In genomic region chr10:22753786-22754185, GRCh38 we compare ENCODE assay signal across 25 cellular contexts. TPM values are rescaled to one million over a fixed set of nuclear protein-coding genes. Genes with fewer than 3 reads are reported as not detected.
DNase-seq lines count a peak whose midpoint lies in the region; ATAC-seq, FAIRE-seq and TF ChIP-seq lines count a peak whose summit lies in the region.
"Had no signal": no experiment of that assay in that cellular context is flagged by ENCODE, and none has a peak within 500 bp of the region (broad histone marks: within the 10 kb centered on the region; RNA-seq: fewer than 3 reads in every experiment).

No MANE protein-coding gene starts in this region.

- WGBS in SK-N-SH (ENCODE audit: low lambda C conversion rate), result 55% methylated on average over 3 of the region's 3 CpGs
- WGBS in K562 (ENCODE audit: insufficient coverage, low coverage, missing lambda C conversion rate), result 47% methylated on average over 3 of the region's 3 CpGs

- DNase-seq in SK-N-SH (no peak), K562 (ENCODE audit: extremely low read depth in 1 of 4, low spot score in 3 of 4) (no peak), glomerular endothelial cell (ENCODE audit: extremely low read depth, low read depth, low spot score) (peak; percentile 52), HPDE6-E6E7 (ENCODE audit: extremely low spot score) (no peak)
- DNase-seq: ACHN; BE2C; Calu3; CD8-positive, alpha-beta memory T cell; DMS79 treated with DMSO at 0.1 percent for 48 hours; GF-D8; KG1; MM.1S; NCI-H1694; NCI-H2029 treated with DMSO at 0.1 percent for 48 hours; NCI-H446 treated with DMSO at 0.1 percent for 48 hours; NCI-H526; NCI-H82; NK-92 treated with Interleukin-12 subunit alpha and Interleukin-12 subunit beta, amount 100 ng/mL, for 24 hours; PC-3 had no signal

- POLR2A ChIA-PET in SK-N-SH (lab: Yijun Ruan, JAX), result no interaction called here
- POLR2A ChIA-PET in K562 (lab: Yijun Ruan, JAX), result no interaction called here

- no peaks in the 10 kb centered on the region for H3K4me1 ChIP-seq in SK-N-SH (ENCODE audit: control insufficient read depth in 1 of 2, insufficient read depth in 2 of 2, low read depth in 1 of 2, low read length in 1 of 2)
- H3K4me1 ChIP-seq in K562 (replicated peaks in 1 of 2; ENCODE audit: control insufficient read depth in 2 of 2, insufficient read depth in 2 of 2, low read length in 2 of 2), result no peaks in the 10 kb centered on the region
- H3K4me1 ChIP-seq: BE2C had no signal

- no peaks in the 10 kb centered on the region for H4K20me1 ChIP-seq in SK-N-SH (ENCODE audit: insufficient read depth)
- no peaks in the 10 kb centered on the region for H4K20me1 ChIP-seq in K562 (replicated peaks; ENCODE audit: control insufficient read depth, insufficient read depth, low read length)

- TF ChIP-seq CTCF in SK-N-SH (IDR thresholded peaks at IDR 0.05) (no peak), K562 (IDR thresholded peaks at IDR 0.05 in 2 of 3, conservative IDR thresholded peaks at IDR 0.05 in 1 of 3; ENCODE audit: insufficient read depth in 2 of 3, low read depth in 1 of 3, low read length in 3 of 3) (no peak)

- FAIRE-seq in K562 (lab: Jason Lieb, UNC), result no peak
- FAIRE-seq: GM12891, H54 had no signal

- intact Hi-C loops in K562 (cut with micrococcal nuclease), result no loop called here

- no peaks in the 10 kb centered on the region for H3K9me1 ChIP-seq in K562 (ENCODE audit: control insufficient read depth, insufficient read depth, low read length)

- H3K9me3 ChIP-seq in SK-N-SH, result no peaks in the 10 kb centered on the region
- H3K9me3 ChIP-seq in K562 (replicated peaks; ENCODE audit: control insufficient read depth, insufficient read depth, low read depth, low read length), result no peaks in the 10 kb centered on the region
- H3K9me3 ChIP-seq: BE2C had no signal

- no peaks in the 10 kb centered on the region for H3K36me3 ChIP-seq in SK-N-SH (replicated peaks in 1 of 2; ENCODE audit: control insufficient read depth in 1 of 2, insufficient read depth in 2 of 2, low read length in 1 of 2)
- H3K36me3 ChIP-seq in K562 (ENCODE audit: control insufficient read depth, insufficient read depth, low read length), result no peaks in the 10 kb centered on the region
- H3K36me3 ChIP-seq: BE2C had no signal

- H3K27ac ChIP-seq in SK-N-SH (ENCODE audit: low read depth in 2 of 2, low read length in 1 of 2) (no peak overlapping the region), K562 (ENCODE audit: extremely low read depth, low read depth, low read length) (no peak overlapping the region)
- H3K27ac ChIP-seq: 22Rv1 had no signal

- H2AFZ ChIP-seq in SK-N-SH (ENCODE audit: low read depth) (0 out of 2 replicates have a peak overlapping the region, but pooled peaks have one; percentile 46), K562 (ENCODE audit: low read depth, low read length) (peak overlapping the region; percentile 69)

- in situ Hi-C loops in K562 (cut with MboI), result no loop called here

- peaks cover 3% of the 10 kb centered on the region for H3F3A ChIP-seq in SK-N-SH (replicated peaks; ENCODE audit: insufficient read depth)

- no peak for TF ChIP-seq RAD21 in SK-N-SH (IDR thresholded peaks at IDR 0.05; ENCODE audit: low read length)
- TF ChIP-seq RAD21 in K562 (CRISPR knock-in tag; conservative IDR thresholded peaks at IDR 0.05 in 1 of 2, IDR thresholded peaks at IDR 0.05 in 1 of 2), result no peak

- TF ChIP-seq EP300 in SK-N-SH (IDR thresholded peaks at IDR 0.05; ENCODE audit: borderline replicate concordance in 1 of 2, low read depth in 1 of 2, low read length in 1 of 2) (no peak), K562 (IDR thresholded peaks at IDR 0.05; ENCODE audit: low read length) (no peak)

- H3K79me2 ChIP-seq in SK-N-SH (ENCODE audit: insufficient read depth) (no peaks in the 10 kb centered on the region), K562 (ENCODE audit: control insufficient read depth, insufficient read depth, low read length) (no peaks in the 10 kb centered on the region)

- BruUV-seq in K562 (replicated peaks; lab: Mats Ljungman, UMichigan), result no TSS peak

- H3K4me3 ChIP-seq in SK-N-SH (ENCODE audit: low read depth in 2 of 2, low read length in 1 of 2) (no peak overlapping the region), K562 (no peak overlapping the region)

- TF ChIP-seq POLR2A in K562 (conservative IDR thresholded peaks at IDR 0.05), result no peak

- CTCF ChIA-PET in SK-N-SH (lab: Yijun Ruan, JAX), result no interaction called here
- CTCF ChIA-PET in K562 (lab: Yijun Ruan, JAX; ENCODE audit: low intra/inter-chr PET ratio), result no interaction called here

- ATAC-seq in SK-N-SH treated with all-trans-retinoic acid at 6 μM for 48 hours (no peak), K562 (no peak), HG03354 (IDR thresholded peaks at IDR 0.05; ENCODE audit: poor library complexity, severe bottlenecking, unreplicated experiment) (no peak), GM18873 (IDR thresholded peaks at IDR 0.05; ENCODE audit: low FRiP score, unreplicated experiment) (no peak)
- ATAC-seq: PC-3 had no signal

- peaks cover 3% of the 10 kb centered on the region; the same call in 1 of the 2 replicates for H3K9me2 ChIP-seq in SK-N-SH

- H3K9ac ChIP-seq in SK-N-SH (no peak overlapping the region), K562 (ENCODE audit: insufficient read depth in 1 of 2, low read depth in 2 of 2, low read length in 2 of 2) (no peak overlapping the region)

- no peaks in the 10 kb centered on the region for H3K27me3 ChIP-seq in SK-N-SH (ENCODE audit: insufficient read depth)
- H3K27me3 ChIP-seq in K562 (ENCODE audit: control insufficient read depth in 2 of 2, insufficient read depth in 2 of 2, low read length in 2 of 2), result no peaks in the 10 kb centered on the region
- H3K27me3 ChIP-seq: BE2C had no signal

- H3K4me2 ChIP-seq in SK-N-SH (no peak overlapping the region), K562 (ENCODE audit: insufficient read depth, low read length) (no peak overlapping the region)

TF ChIP-seq in SK-N-SH, 30 proteins besides CTCF, POLR2A, EP300 and RAD21 (continues in another document):
- TF ChIP-seq JUND (IDR thresholded peaks at IDR 0.05), result no peak

TF ChIP-seq in SK-N-SH treated with all-trans-retinoic acid at 6 μM for 48 hours, 23 proteins besides CTCF, POLR2A, EP300 and RAD21 (continues in another document):
- TF ChIP-seq CSRNP3 (CRISPR knock-in tag; IDR thresholded peaks at IDR 0.05), result no peak

TF ChIP-seq in K562, 482 proteins besides CTCF, POLR2A, EP300 and RAD21 (continues in another document):
- TF ChIP-seq NCOR1 (IDR thresholded peaks at IDR 0.05) (no peak), TCF7L2 (IDR thresholded peaks at IDR 0.05; ENCODE audit: low read depth, low read length) (no peak), ZBED1 (IDR thresholded peaks at IDR 0.05) (no peak), ETS2 (tag; IDR thresholded peaks at IDR 0.05; ENCODE audit: borderline replicate concordance, poor library complexity, severe bottlenecking) (no peak), SP2 (IDR thresholded peaks at IDR 0.05; ENCODE audit: extremely low read depth, low read depth, low read length, poor library complexity, severe bottlenecking) (no peak), TCF15 (CRISPR knock-in tag; IDR thresholded peaks at IDR 0.05) (no peak), MEF2D (tag; conservative IDR thresholded peaks at IDR 0.05; ENCODE audit: low read depth) (no peak), POLR3G (IDR thresholded peaks at IDR 0.05; ENCODE audit: extremely low read depth, insufficient read length, insufficient replicate concordance) (no peak), PTTG1 (tag; IDR thresholded peaks at IDR 0.05; ENCODE audit: low read depth) (no peak), SFPQ (IDR thresholded peaks at IDR 0.05; ENCODE audit: low read depth, low read length) (no peak), BCL6 (CRISPR knock-in tag; IDR thresholded peaks at IDR 0.05) (no peak)

RNA-seq across cellular contexts. Expression of gene PIP4K2A, which starts 39.4 kb away (rescaled TPM):
- 10.8 and 10.9 TPM in 2 replicates for polyA plus RNA-seq in SK-N-SH (2012; rRNA removed)
- 13.3 and 16.6 TPM in 2 replicates for polyA plus RNA-seq in SK-N-SH (2012; cell fraction: cytosol; rRNA removed)
- polyA plus RNA-seq in SK-N-SH (2012; cell fraction: nucleus; rRNA removed), result 5.2 and 8.9 TPM in 2 replicates
- 31.6 and 61.2 TPM in 2 replicates for total RNA-seq in K562 (2011; cell fraction: chromatin; rRNA removed; ENCODE audit: low replicate concordance)
- total RNA-seq in K562 (2011; cell fraction: nucleolus; rRNA removed), result 22.7 and 26.6 TPM in 2 replicates
- total RNA-seq in K562 (2011; cell fraction: nucleoplasm; rRNA removed), result 30.2 and 39.5 TPM in 2 replicates
- total RNA-seq in K562 (2014; rRNA removed), result 61.5 and 75.1 TPM in 2 replicates
- 73.5 and 95.8 TPM in 2 replicates for total RNA-seq in K562 (2014; rRNA removed; fragmentation: Illumina TruSeq; extraction: Trizol)
- 110 and 117 TPM in 2 replicates for total RNA-seq in K562 (2015; rRNA removed; fragmentation: Illumina TruSeq; extraction: Trizol)
- total RNA-seq in K562 (2021), result 56.4 and 71.9 TPM in 2 replicates
- 29.8 and 35.6 TPM in 2 replicates for polyA plus RNA-seq in K562 (2011; rRNA removed)
- 14.8 and 25.0 TPM in 2 replicates for polyA plus RNA-seq in K562 (2011; cell fraction: cytosol; rRNA removed)
- polyA plus RNA-seq in K562 (2011; cell fraction: nucleus; rRNA removed), result 17.2 and 23.1 TPM in 2 replicates
- 39.4 and 42.5 TPM in 2 replicates for polyA plus RNA-seq in K562 (2012)
- polyA plus RNA-seq in K562 (2014; fragmentation: Illumina TruSeq; extraction: Trizol), result 65.2 and 69.1 TPM in 2 replicates
- polyA plus RNA-seq in K562 (2014; fragmentation: Nextera tagmentation; extraction: Ambion mirVana), result 10 to 100 TPM; 64.8 to 87.2 TPM
- 47.1 and 49.5 TPM in 2 replicates for polyA plus RNA-seq in K562 (2014; rRNA removed)
- 62.2 and 65.1 TPM in 2 replicates for polyA minus RNA-seq in K562 (2011; rRNA and poly(A)+ RNA removed)
- 37.1 and 39.1 TPM in 2 replicates for polyA minus RNA-seq in K562 (2011; cell fraction: cytosol; rRNA and poly(A)+ RNA removed)
- 21.7 and 45.1 TPM in 2 replicates for polyA minus RNA-seq in K562 (2011; cell fraction: nucleus; rRNA and poly(A)+ RNA removed)
- total RNA-seq in glomerular endothelial cell, result 21.2 and 27.0 TPM in 2 replicates
